8 cellular contexts compared by ENCODE assay signal in genomic region chr9:385818-386398, GRCh38.
A peak's percentile ranks its signal among the peaks of the same experiment; 100 is the strongest.
DNase-seq lines count a peak whose midpoint lies in the region; ATAC-seq and TF ChIP-seq lines count a peak whose summit lies in the region.

No MANE protein-coding gene starts in this region.

- H3K9me3 ChIP-seq in NT2/D1 (ENCODE audit: insufficient read depth, low read length) (no peaks in the 10 kb centered on the region), iPS DF 6.9 (ENCODE audit: control insufficient read depth, insufficient read depth, low read length) (no peaks in the 10 kb centered on the region; the same call in 1 of the 2 replicates)

- H3K9me3 Mint-ChIP-seq in brain: no peaks in the 10 kb centered on the region
- no peaks in the 10 kb centered on the region for H3K9me3 Mint-ChIP-seq in stimulated activated effector memory CD8-positive, alpha-beta T cell treated with anti-CD3 and anti-CD28 coated beads, Interleukin-12 subunit alpha, Interleukin-12 subunit beta, amount 100 ng/mL, for 72 hours

- no peaks in the 10 kb centered on the region for H3K36me3 Mint-ChIP-seq in brain
- H3K36me3 Mint-ChIP-seq in stimulated activated effector memory CD8-positive, alpha-beta T cell treated with anti-CD3 and anti-CD28 coated beads, Interleukin-12 subunit alpha, Interleukin-12 subunit beta, amount 100 ng/mL, for 72 hours: peaks cover 100% of the 10 kb centered on the region

- H3K4me3 ChIP-seq in NT2/D1 (ENCODE audit: insufficient read length, low read depth) (no peak overlapping the region), iPS DF 6.9 (ENCODE audit: low read length) (no peak overlapping the region)

- no peaks in the 10 kb centered on the region for H3K4me1 Mint-ChIP-seq in brain
- H3K4me1 Mint-ChIP-seq in stimulated activated effector memory CD8-positive, alpha-beta T cell treated with anti-CD3 and anti-CD28 coated beads, Interleukin-12 subunit alpha, Interleukin-12 subunit beta, amount 100 ng/mL, for 72 hours: no peaks in the 10 kb centered on the region

- H3K27me3 Mint-ChIP-seq in brain: peaks cover 4% of the 10 kb centered on the region

- 100% methylated on average over 1 of the region's 9 CpGs for WGBS in iPS DF 6.9 (ENCODE audit: insufficient coverage, insufficient read length)

- no peak overlapping the region for H3K27ac ChIP-seq in iPS DF 6.9 (ENCODE audit: low read length)

- peak; percentile 81 to 96 for TF ChIP-seq CTCF in brain (conservative IDR thresholded peaks at IDR 0.05)

- H3K36me3 ChIP-seq in NT2/D1 (ENCODE audit: insufficient read depth, insufficient read length, low read length) (no peaks in the 10 kb centered on the region), iPS DF 6.9 (ENCODE audit: control insufficient read depth, insufficient read depth, low read length) (no peaks in the 10 kb centered on the region)

- H3K9ac ChIP-seq in NT2/D1 (ENCODE audit: insufficient read length, low read depth): no peak overlapping the region

- peak; percentile 55 for DNase-seq in DMS153 treated with DMSO at 0.1 percent for 48 hours (lab: John Stamatoyannopoulos, UW; ENCODE audit: unreplicated experiment)
- DNase-seq in HT-29 (ENCODE audit: low spot score): peak; percentile 84
- DNase-seq in NT2/D1 (ENCODE audit: low read depth, low spot score): peak; percentile 68
- DNase-seq in iPS DF 6.9 (ENCODE audit: low read depth, low spot score): peak; percentile 60
- no peak for DNase-seq in stimulated activated effector memory CD8-positive, alpha-beta T cell treated with anti-CD3 and anti-CD28 coated beads, Interleukin-12 subunit alpha, Interleukin-12 subunit beta, amount 100 ng/mL, for 72 hours (ENCODE audit: low spot score in 2 of 2)
- no peak for DNase-seq in GM19240 (ENCODE audit: insufficient read length, low spot score)

- peaks cover 3% of the 10 kb centered on the region for H3K4me1 ChIP-seq in NT2/D1 (ENCODE audit: insufficient read depth, insufficient read length)
- H3K4me1 ChIP-seq in iPS DF 6.9 (ENCODE audit: control insufficient read depth, insufficient read depth, low read length): 0 out of 2 replicates have a peak, but pooled peaks cover 2% of the 10 kb centered on the region

- peak; percentile 62 for ATAC-seq in stimulated activated effector memory CD8-positive, alpha-beta T cell treated with anti-CD3 and anti-CD28 coated beads, Interleukin-12 subunit alpha, Interleukin-12 subunit beta, amount 100 ng/mL, for 72 hours
- no peak for ATAC-seq in GM21737 (IDR thresholded peaks at IDR 0.05; ENCODE audit: unreplicated experiment)

- H3K27me3 ChIP-seq in NT2/D1 (ENCODE audit: insufficient read depth, insufficient read length) (no peaks in the 10 kb centered on the region), iPS DF 6.9 (ENCODE audit: control insufficient read depth, insufficient read depth, low read length) (no peaks in the 10 kb centered on the region)

- no peak overlapping the region for H3K4me3 Mint-ChIP-seq in brain
- H3K4me3 Mint-ChIP-seq in stimulated activated effector memory CD8-positive, alpha-beta T cell treated with anti-CD3 and anti-CD28 coated beads, Interleukin-12 subunit alpha, Interleukin-12 subunit beta, amount 100 ng/mL, for 72 hours: no peak overlapping the region

- peak overlapping the region in 2 of 5 experiments; percentile 15 to 53 for H3K27ac Mint-ChIP-seq in brain
- no peak overlapping the region for H3K27ac Mint-ChIP-seq in stimulated activated effector memory CD8-positive, alpha-beta T cell treated with anti-CD3 and anti-CD28 coated beads, Interleukin-12 subunit alpha, Interleukin-12 subunit beta, amount 100 ng/mL, for 72 hours

Comparison
In these comparisons a context has a peak if more than half of its experiments do, and no peak if none do; other contexts are left out.
1. DNase-seq: peak in DMS153 treated with DMSO at 0.1 percent for 48 hours (single experiment), HT-29 (single experiment), NT2/D1 (single experiment) and iPS DF 6.9 (single experiment); none in stimulated activated effector memory CD8-positive, alpha-beta T cell treated with anti-CD3 and anti-CD28 coated beads, Interleukin-12 subunit alpha, Interleukin-12 subunit beta, amount 100 ng/mL, for 72 hours (0 of 2) and GM19240 (single experiment).